In genomic region chr15:40440300-40441011, GRCh38 we compare ENCODE assay signal across 1 cellular context.
TF ChIP-seq lines count a peak whose summit lies in the region.

Gene BAHD1 (plus strand): TSS chr15:40440953. CDS start chr15:40458465, 17,512 bp downstream.

TF ChIP-seq in GM12878, 131 proteins besides CTCF, POLR2A, EP300 and RAD21 (continued from another document):
- TF ChIP-seq NKRF (conservative IDR thresholded peaks at IDR 0.05) (no peak), ETV6 (conservative IDR thresholded peaks at IDR 0.05 in 1 of 2, IDR thresholded peaks at IDR 0.05 in 1 of 2; ENCODE audit: borderline replicate concordance in 1 of 2, low read depth in 1 of 2) (no peak), MYC (IDR thresholded peaks at IDR 0.05; ENCODE audit: insufficient read depth, insufficient read length, insufficient replicate concordance, low read length, severe bottlenecking) (no peak), IRF3 (IDR thresholded peaks at IDR 0.05) (no peak; the same call in 1 of the 2 replicates), USF2 (IDR thresholded peaks at IDR 0.05; ENCODE audit: borderline replicate concordance, low read depth, low read length) (no peak), NR2C2 (IDR thresholded peaks at IDR 0.05; ENCODE audit: borderline replicate concordance, control insufficient read depth, insufficient read length, low read depth) (no peak), FOS (IDR thresholded peaks at IDR 0.05; ENCODE audit: borderline replicate concordance, extremely low read depth, insufficient read length) (peak; percentile 49), E4F1 (IDR thresholded peaks at IDR 0.05; ENCODE audit: borderline replicate concordance, partially characterized antibody) (no peak), SIN3A (IDR thresholded peaks at IDR 0.05; ENCODE audit: low read depth, low read length) (0 out of 2 replicates have a peak, but pooled peaks have one; percentile 56), IRF4 (IDR thresholded peaks at IDR 0.05; ENCODE audit: low read depth, low read length) (no peak), HDAC6 (IDR thresholded peaks at IDR 0.05; ENCODE audit: unreplicated experiment) (no peak), RUNX3 (IDR thresholded peaks at IDR 0.05; ENCODE audit: low read length) (no peak), BHLHE40 (IDR thresholded peaks at IDR 0.05; ENCODE audit: borderline replicate concordance in 1 of 2, low read depth in 2 of 2, low read length in 1 of 2) (peak in 1 of 2 experiments; percentile 44; a peak in 1 of 4 replicates), MAX (IDR thresholded peaks at IDR 0.05; ENCODE audit: low read depth, low read length) (peak; percentile 45; the same call in 1 of the 2 replicates), ELK1 (IDR thresholded peaks at IDR 0.05; ENCODE audit: low read depth, low read length) (no peak), NFXL1 (IDR thresholded peaks at IDR 0.05; ENCODE audit: borderline replicate concordance) (no peak), KDM1A (IDR thresholded peaks at IDR 0.05; ENCODE audit: borderline replicate concordance) (no peak), NFIC (IDR thresholded peaks at IDR 0.05; ENCODE audit: low read depth, low read length) (no peak), CREB1 (IDR thresholded peaks at IDR 0.05; ENCODE audit: low read depth) (0 out of 2 replicates have a peak, but pooled peaks have one; percentile 11), ZBED1 (IDR thresholded peaks at IDR 0.05; ENCODE audit: borderline replicate concordance) (no peak), FOXM1 (IDR thresholded peaks at IDR 0.05; ENCODE audit: low read depth, low read length) (no peak), HDGF (IDR thresholded peaks at IDR 0.05) (no peak), SP1 (IDR thresholded peaks at IDR 0.05; ENCODE audit: low read depth, low read length) (peak; percentile 91), CHD2 (IDR thresholded peaks at IDR 0.05; ENCODE audit: borderline replicate concordance, low read depth, low read length) (peak; percentile 77), ZBTB11 (CRISPR knock-in tag; IDR thresholded peaks at IDR 0.05) (no peak), SREBF2 (IDR thresholded peaks at IDR 0.05; ENCODE audit: low read length) (no peak), RAD51 (IDR thresholded peaks at IDR 0.05) (no peak), SUPT20H (IDR thresholded peaks at IDR 0.05; ENCODE audit: borderline replicate concordance, control insufficient read depth, low read depth, low read length) (no peak), PKNOX1 (IDR thresholded peaks at IDR 0.05) (peak; percentile 62; the same call in 1 of the 2 replicates), USF1 (IDR thresholded peaks at IDR 0.05; ENCODE audit: borderline replicate concordance, extremely low read length, insufficient read depth, low read depth, low read length) (no peak), POLR2AphosphoS5 (IDR thresholded peaks at IDR 0.05; ENCODE audit: low read length) (0 out of 2 replicates have a peak, but pooled peaks have one; percentile 39)
